In the genomic region with DNA sequence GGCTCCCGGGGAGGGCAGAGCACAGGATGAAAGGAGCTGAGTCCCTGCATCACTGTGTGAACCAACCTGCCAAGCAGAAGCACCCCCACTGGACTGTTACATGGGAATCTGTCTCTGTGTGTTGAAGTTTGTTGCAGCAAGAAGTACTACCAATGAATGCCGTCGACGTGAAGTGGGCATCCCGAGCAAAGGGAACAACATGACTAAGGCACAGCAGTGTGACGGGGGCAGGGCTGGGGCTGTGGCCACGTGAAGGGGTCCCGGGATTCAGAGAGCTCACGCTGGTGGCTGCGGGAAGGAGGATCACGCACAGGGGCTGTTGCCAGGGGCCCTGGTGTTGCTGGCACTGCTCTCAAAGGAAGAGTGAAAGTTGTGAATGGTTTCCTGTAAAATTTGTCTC, we compare ENCODE assay signal across 21 cellular contexts. TPM values are rescaled to one million over a fixed set of nuclear protein-coding genes. Genes with fewer than 3 reads are reported as not detected.
DNase-seq lines count a peak whose midpoint lies in the region; ATAC-seq and TF ChIP-seq lines count a peak whose summit lies in the region.
"Had no signal": no experiment of that assay in that cellular context is flagged by ENCODE, and none has a peak within 500 bp of the region (broad histone marks: within the 10 kb centered on the region; RNA-seq: fewer than 3 reads in every experiment).

No MANE protein-coding gene starts in this region.

- POLR2A ChIA-PET in WTC11 (lab: Charles Lee) (no interaction called here), T-cell (lab: Charles Lee) (no interaction called here)

- H3K4ac ChIP-seq in mesenchymal stem cell (ENCODE audit: low read depth in 1 of 2, low read length in 2 of 2) = no peak overlapping the region

- H3K79me1 ChIP-seq in mesenchymal stem cell (replicated peaks; ENCODE audit: low read length, poor library complexity, severe bottlenecking) = no peaks in the 10 kb centered on the region

- no peaks in the 10 kb centered on the region for H3K27me3 ChIP-seq in BLaER1 treated with 17β-estradiol and CSF1 and Interleukin-3, amounts not matched to agents 10 nM and 100 nM
- H3K27me3 ChIP-seq in mesenchymal stem cell (ENCODE audit: control insufficient read depth in 1 of 2, insufficient read depth in 1 of 2, low read length in 2 of 2) = no peaks in the 10 kb centered on the region
- H3K27me3 ChIP-seq: BE2C had no signal

- peak overlapping the region; percentile 34 to 89 (median 57); a peak in 20 of 22 replicates for H3K4me2 ChIP-seq in BLaER1 treated with 17β-estradiol and CSF1 and Interleukin-3, amounts not matched to agents 10 nM and 100 nM
- peak overlapping the region; percentile 48 for H3K4me2 ChIP-seq in mesenchymal stem cell (ENCODE audit: low read length, poor library complexity, severe bottlenecking)
- H3K4me2 ChIP-seq: A549 had no signal

- H2BK5ac ChIP-seq in mesenchymal stem cell (ENCODE audit: low read depth, low read length, poor library complexity, severe bottlenecking) = no peak overlapping the region

- H3K4me3 Mint-ChIP-seq in WTC11 = no peak overlapping the region
- H3K4me3 Mint-ChIP-seq in T-cell = no peak overlapping the region
- no peak overlapping the region for H3K4me3 Mint-ChIP-seq in activated naive CD4-positive, alpha-beta T cell treated with anti-CD3 and anti-CD28 coated beads, Interleukin-2, amount 10 ng/mL, durations not matched to agents 7 days and 5 days
- H3K4me3 Mint-ChIP-seq: CD4-positive, CD25-positive, alpha-beta regulatory T cell; CD8-positive, alpha-beta T cell had no signal

- TF ChIP-seq CTCF in epithelial cell of proximal tubule (conservative IDR thresholded peaks at IDR 0.05; ENCODE audit: low read depth, low read length) = no peak
- no peak for TF ChIP-seq CTCF in WTC11 (IDR thresholded peaks at IDR 0.05)

- DNase-seq in epithelial cell of proximal tubule (ENCODE audit: low read depth) = peak; percentile 31
- no peak for DNase-seq in mesenchymal stem cell
- DNase-seq in WTC11 (ENCODE audit: low spot score) = no peak
- DNase-seq in caudate nucleus (lab: John Stamatoyannopoulos, UW) = no peak
- no peak for DNase-seq in T-cell
- no peak for DNase-seq in activated naive CD4-positive, alpha-beta T cell treated with anti-CD3 and anti-CD28 coated beads, Interleukin-2, amount 10 ng/mL, durations not matched to agents 7 days and 5 days
- DNase-seq: 8988T; ACHN; AML-193; BE2C; Caco-2; CD4-positive, CD25-positive, alpha-beta regulatory T cell; CD8-positive, alpha-beta T cell; DMS153; DND-41; GM23248; H7; HCEC 1CT had no signal

- H3K9me3 ChIP-seq in BLaER1 treated with 17β-estradiol and CSF1 and Interleukin-3, amounts not matched to agents 10 nM and 100 nM (replicated peaks in 1 of 11) = peaks cover 14 to 26% (median 19%) of the 10 kb centered on the region in 11 experiments; a peak in 21 of 22 replicates
- peaks cover 4% of the 10 kb centered on the region for H3K9me3 ChIP-seq in mesenchymal stem cell (ENCODE audit: control insufficient read depth, low read length)
- H3K9me3 ChIP-seq: BE2C, Caco-2 had no signal

- peak overlapping the region in 5 of 11 experiments; percentile 21 to 53 (median 29); a peak in 4 of 22 replicates for H3K9ac ChIP-seq in BLaER1 treated with 17β-estradiol and CSF1 and Interleukin-3, amounts not matched to agents 10 nM and 100 nM
- H3K9ac ChIP-seq in mesenchymal stem cell (ENCODE audit: low read length) = no peak overlapping the region
- H3K9ac ChIP-seq: GM23248 had no signal

- H3K18ac ChIP-seq in mesenchymal stem cell (ENCODE audit: low read depth in 1 of 2, low read length in 2 of 2) = no peak overlapping the region

- no peak overlapping the region for H2AFZ ChIP-seq in mesenchymal stem cell (ENCODE audit: low read depth, low read length)
- H2AFZ ChIP-seq: GM23248 had no signal

- no peak overlapping the region for H2AK5ac ChIP-seq in mesenchymal stem cell (ENCODE audit: low read length, severe bottlenecking)

- H2BK120ac ChIP-seq in mesenchymal stem cell (ENCODE audit: low read depth, low read length) = no peak overlapping the region

- 94% methylated on average over 10 of the region's 11 CpGs for WGBS in mesenchymal stem cell

- peak overlapping the region in 1 of 11 experiments; percentile 12; a peak in 1 of 22 replicates for H3K27ac ChIP-seq in BLaER1 treated with 17β-estradiol and CSF1 and Interleukin-3, amounts not matched to agents 10 nM and 100 nM
- H3K27ac ChIP-seq in mesenchymal stem cell (ENCODE audit: low read length, poor library complexity, severe bottlenecking) (peak overlapping the region; percentile 50), caudate nucleus (ENCODE audit: low read depth, low read length) (no peak overlapping the region)
- H3K27ac ChIP-seq: A549, C4-2B, GM23248 had no signal

- H3K23ac ChIP-seq in mesenchymal stem cell (ENCODE audit: low read length in 2 of 2) = no peak overlapping the region

- H3K27ac Mint-ChIP-seq in WTC11 = no peak overlapping the region
- H3K27ac Mint-ChIP-seq in T-cell = no peak overlapping the region
- H3K27ac Mint-ChIP-seq in activated naive CD4-positive, alpha-beta T cell treated with anti-CD3 and anti-CD28 coated beads, Interleukin-2, amount 10 ng/mL, durations not matched to agents 7 days and 5 days = no peak overlapping the region
- H3K27ac Mint-ChIP-seq: CD4-positive, CD25-positive, alpha-beta regulatory T cell; CD8-positive, alpha-beta T cell had no signal

- H2BK12ac ChIP-seq in mesenchymal stem cell (ENCODE audit: low read length in 2 of 2) = no peak overlapping the region

- ATAC-seq in WTC11 = no peak
- ATAC-seq in T-cell (replicated peaks in 1 of 4) = no peak
- ATAC-seq: A549; CD8-positive, alpha-beta T cell had no signal

- no peak overlapping the region for H3K14ac ChIP-seq in mesenchymal stem cell (ENCODE audit: low read length in 2 of 2)

- H3K4me1 Mint-ChIP-seq in WTC11 (peaks cover 13% of the 10 kb centered on the region), T-cell (peaks cover 0 to 6% (median 0%) of the 10 kb centered on the region in 3 donors)
- no peaks in the 10 kb centered on the region for H3K4me1 Mint-ChIP-seq in activated naive CD4-positive, alpha-beta T cell treated with anti-CD3 and anti-CD28 coated beads, Interleukin-2, amount 10 ng/mL, durations not matched to agents 7 days and 5 days

- H3K27me3 Mint-ChIP-seq in WTC11 (ENCODE audit: low read depth) = no peaks in the 10 kb centered on the region
- H3K27me3 Mint-ChIP-seq in T-cell = no peaks in the 10 kb centered on the region
- no peaks in the 10 kb centered on the region for H3K27me3 Mint-ChIP-seq in activated naive CD4-positive, alpha-beta T cell treated with anti-CD3 and anti-CD28 coated beads, Interleukin-2, amount 10 ng/mL, durations not matched to agents 7 days and 5 days
- H3K27me3 Mint-ChIP-seq: CD4-positive, CD25-positive, alpha-beta regulatory T cell had no signal

- H4K91ac ChIP-seq in mesenchymal stem cell (ENCODE audit: low read length) = no peak overlapping the region

- H2BK15ac ChIP-seq in mesenchymal stem cell (ENCODE audit: low read depth, poor library complexity, severe bottlenecking) = no peak overlapping the region

- CTCF ChIA-PET in WTC11 (lab: Charles Lee) = interaction anchor here (2.4 kb wide), 1 partner anchor 39 kb away, joined by 8 read pairs; no protein-coding TSS in a partner anchor
- CTCF ChIA-PET in T-cell (lab: Charles Lee) = no interaction called here
- CTCF ChIA-PET in activated naive CD4-positive, alpha-beta T cell treated with anti-CD3 and anti-CD28 coated beads, Interleukin-2, amount 10 ng/mL, durations not matched to agents 7 days and 5 days (lab: Charles Lee) = no interaction called here

- H3K4me3 ChIP-seq in BLaER1 treated with 17β-estradiol and CSF1 and Interleukin-3, amounts not matched to agents 10 nM and 100 nM = no peak overlapping the region
- H3K4me3 ChIP-seq in epithelial cell of proximal tubule (ENCODE audit: low read depth, low read length) (peak overlapping the region; percentile 45), mesenchymal stem cell (ENCODE audit: insufficient read depth in 1 of 2, low read depth in 1 of 2, low read length in 2 of 2) (no peak overlapping the region)
- H3K4me3 ChIP-seq: A549, GM23248 had no signal

- H3K4me1 ChIP-seq in BLaER1 treated with 17β-estradiol and CSF1 and Interleukin-3, amounts not matched to agents 10 nM and 100 nM = peaks cover 8 to 59% (median 54%) of the 10 kb centered on the region in 10 experiments; a peak in 18 of 20 replicates
- H3K4me1 ChIP-seq in mesenchymal stem cell (ENCODE audit: control insufficient read depth, insufficient read depth, low read depth, low read length) = peaks cover 10% of the 10 kb centered on the region
- H3K4me1 ChIP-seq: A549, Caco-2 had no signal

- H3K9me3 Mint-ChIP-seq in WTC11 (peaks cover 21% of the 10 kb centered on the region), T-cell (peaks cover 7 to 9% (median 9%) of the 10 kb centered on the region in 3 donors)
- no peaks in the 10 kb centered on the region for H3K9me3 Mint-ChIP-seq in activated naive CD4-positive, alpha-beta T cell treated with anti-CD3 and anti-CD28 coated beads, Interleukin-2, amount 10 ng/mL, durations not matched to agents 7 days and 5 days

- peaks cover 8 to 62% (median 43%) of the 10 kb centered on the region in 11 experiments; a peak in 20 of 22 replicates for H3K36me3 ChIP-seq in BLaER1 treated with 17β-estradiol and CSF1 and Interleukin-3, amounts not matched to agents 10 nM and 100 nM
- H3K36me3 ChIP-seq in mesenchymal stem cell (ENCODE audit: control insufficient read depth in 1 of 2, insufficient read depth in 2 of 2, low read depth in 1 of 2, low read length in 2 of 2) = peaks cover 24 to 38% of the 10 kb centered on the region in 2 experiments
- H3K36me3 ChIP-seq: BE2C had no signal

- peaks cover 0 to 3% (median 0%) of the 10 kb centered on the region in 11 experiments; a peak in 2 of 22 replicates for H4K20me1 ChIP-seq in BLaER1 treated with 17β-estradiol and CSF1 and Interleukin-3, amounts not matched to agents 10 nM and 100 nM

- H4K8ac ChIP-seq in mesenchymal stem cell (ENCODE audit: low read length) = no peak overlapping the region

- H3K36me3 Mint-ChIP-seq in WTC11 (peaks cover 46% of the 10 kb centered on the region), T-cell (peaks cover 66% of the 10 kb centered on the region)
- no peaks in the 10 kb centered on the region for H3K36me3 Mint-ChIP-seq in activated naive CD4-positive, alpha-beta T cell treated with anti-CD3 and anti-CD28 coated beads, Interleukin-2, amount 10 ng/mL, durations not matched to agents 7 days and 5 days

RNA-seq across cellular contexts. Expression of a gene that starts 27.5 kb away (rescaled TPM):
- total RNA-seq in epithelial cell of proximal tubule = 0.51 and 0.75 TPM in 2 replicates
- 0.03 TPM for polyA plus RNA-seq in mesenchymal stem cell (2013, experiment 1 of 2)
- polyA plus RNA-seq in mesenchymal stem cell (2013, experiment 2 of 2) = not detected
- total RNA-seq in WTC11 (2021) = 0.92 to 2.2 TPM (median 1.5 TPM) in 3 replicates
- total RNA-seq in T-cell = under 1 TPM in 1 of 5 donors, not detected in 4; 0.03 TPM
- total RNA-seq: CD4-positive, CD25-positive, alpha-beta regulatory T cell; CD8-positive, alpha-beta T cell had no signal
- polyA plus RNA-seq: CD4-positive, CD25-positive, alpha-beta regulatory T cell had no signal
